ENCODE assay signal across 1 cellular context in the genomic region with DNA sequence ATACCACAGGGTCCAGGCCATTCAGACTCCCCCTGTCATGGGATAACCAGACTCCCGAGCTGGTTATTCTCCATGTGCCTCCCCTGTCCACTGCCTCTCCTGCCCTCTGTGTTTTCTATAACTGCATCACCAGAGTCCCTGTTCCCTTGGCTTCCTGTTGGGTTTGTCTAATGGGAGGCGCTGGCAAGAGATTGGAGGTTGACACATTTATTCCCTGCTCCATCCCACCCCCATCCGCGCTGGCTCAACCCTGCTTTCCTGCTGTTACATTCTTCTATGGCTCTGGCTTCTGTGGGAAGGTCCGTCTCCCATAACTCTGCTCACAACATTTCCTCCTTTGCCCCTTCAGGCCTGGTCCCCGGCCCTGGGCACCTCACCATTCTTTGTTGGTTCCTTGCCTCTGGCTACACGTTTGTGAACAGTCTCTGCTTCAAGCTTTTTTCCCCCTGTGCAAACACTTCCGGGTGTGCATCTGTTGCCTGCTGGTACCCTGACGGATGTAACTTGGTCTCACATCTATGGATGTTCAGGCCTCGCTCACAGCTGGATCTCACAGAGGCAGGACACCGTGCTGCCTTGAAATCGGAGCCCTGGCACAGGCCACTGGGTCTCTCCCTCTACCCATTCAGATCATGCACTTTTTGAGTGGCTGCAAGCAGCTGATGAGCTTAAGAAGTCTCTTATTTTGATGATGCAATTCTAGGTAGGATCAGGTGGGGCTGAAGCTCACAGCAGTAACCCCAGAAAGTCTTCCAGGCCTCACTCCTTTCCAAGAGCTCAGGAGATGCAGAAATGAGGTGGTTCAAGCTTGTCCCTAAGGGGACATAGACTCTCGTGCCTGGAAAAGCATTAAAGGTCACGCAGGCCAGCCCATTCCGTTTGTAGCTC.
TF ChIP-seq lines count a peak whose summit lies in the region.

No MANE protein-coding gene starts in this region.

TF ChIP-seq in GM23338, 12 proteins besides CTCF, POLR2A, EP300 and RAD21 (continued from another document):
- TF ChIP-seq, protein P1, sequence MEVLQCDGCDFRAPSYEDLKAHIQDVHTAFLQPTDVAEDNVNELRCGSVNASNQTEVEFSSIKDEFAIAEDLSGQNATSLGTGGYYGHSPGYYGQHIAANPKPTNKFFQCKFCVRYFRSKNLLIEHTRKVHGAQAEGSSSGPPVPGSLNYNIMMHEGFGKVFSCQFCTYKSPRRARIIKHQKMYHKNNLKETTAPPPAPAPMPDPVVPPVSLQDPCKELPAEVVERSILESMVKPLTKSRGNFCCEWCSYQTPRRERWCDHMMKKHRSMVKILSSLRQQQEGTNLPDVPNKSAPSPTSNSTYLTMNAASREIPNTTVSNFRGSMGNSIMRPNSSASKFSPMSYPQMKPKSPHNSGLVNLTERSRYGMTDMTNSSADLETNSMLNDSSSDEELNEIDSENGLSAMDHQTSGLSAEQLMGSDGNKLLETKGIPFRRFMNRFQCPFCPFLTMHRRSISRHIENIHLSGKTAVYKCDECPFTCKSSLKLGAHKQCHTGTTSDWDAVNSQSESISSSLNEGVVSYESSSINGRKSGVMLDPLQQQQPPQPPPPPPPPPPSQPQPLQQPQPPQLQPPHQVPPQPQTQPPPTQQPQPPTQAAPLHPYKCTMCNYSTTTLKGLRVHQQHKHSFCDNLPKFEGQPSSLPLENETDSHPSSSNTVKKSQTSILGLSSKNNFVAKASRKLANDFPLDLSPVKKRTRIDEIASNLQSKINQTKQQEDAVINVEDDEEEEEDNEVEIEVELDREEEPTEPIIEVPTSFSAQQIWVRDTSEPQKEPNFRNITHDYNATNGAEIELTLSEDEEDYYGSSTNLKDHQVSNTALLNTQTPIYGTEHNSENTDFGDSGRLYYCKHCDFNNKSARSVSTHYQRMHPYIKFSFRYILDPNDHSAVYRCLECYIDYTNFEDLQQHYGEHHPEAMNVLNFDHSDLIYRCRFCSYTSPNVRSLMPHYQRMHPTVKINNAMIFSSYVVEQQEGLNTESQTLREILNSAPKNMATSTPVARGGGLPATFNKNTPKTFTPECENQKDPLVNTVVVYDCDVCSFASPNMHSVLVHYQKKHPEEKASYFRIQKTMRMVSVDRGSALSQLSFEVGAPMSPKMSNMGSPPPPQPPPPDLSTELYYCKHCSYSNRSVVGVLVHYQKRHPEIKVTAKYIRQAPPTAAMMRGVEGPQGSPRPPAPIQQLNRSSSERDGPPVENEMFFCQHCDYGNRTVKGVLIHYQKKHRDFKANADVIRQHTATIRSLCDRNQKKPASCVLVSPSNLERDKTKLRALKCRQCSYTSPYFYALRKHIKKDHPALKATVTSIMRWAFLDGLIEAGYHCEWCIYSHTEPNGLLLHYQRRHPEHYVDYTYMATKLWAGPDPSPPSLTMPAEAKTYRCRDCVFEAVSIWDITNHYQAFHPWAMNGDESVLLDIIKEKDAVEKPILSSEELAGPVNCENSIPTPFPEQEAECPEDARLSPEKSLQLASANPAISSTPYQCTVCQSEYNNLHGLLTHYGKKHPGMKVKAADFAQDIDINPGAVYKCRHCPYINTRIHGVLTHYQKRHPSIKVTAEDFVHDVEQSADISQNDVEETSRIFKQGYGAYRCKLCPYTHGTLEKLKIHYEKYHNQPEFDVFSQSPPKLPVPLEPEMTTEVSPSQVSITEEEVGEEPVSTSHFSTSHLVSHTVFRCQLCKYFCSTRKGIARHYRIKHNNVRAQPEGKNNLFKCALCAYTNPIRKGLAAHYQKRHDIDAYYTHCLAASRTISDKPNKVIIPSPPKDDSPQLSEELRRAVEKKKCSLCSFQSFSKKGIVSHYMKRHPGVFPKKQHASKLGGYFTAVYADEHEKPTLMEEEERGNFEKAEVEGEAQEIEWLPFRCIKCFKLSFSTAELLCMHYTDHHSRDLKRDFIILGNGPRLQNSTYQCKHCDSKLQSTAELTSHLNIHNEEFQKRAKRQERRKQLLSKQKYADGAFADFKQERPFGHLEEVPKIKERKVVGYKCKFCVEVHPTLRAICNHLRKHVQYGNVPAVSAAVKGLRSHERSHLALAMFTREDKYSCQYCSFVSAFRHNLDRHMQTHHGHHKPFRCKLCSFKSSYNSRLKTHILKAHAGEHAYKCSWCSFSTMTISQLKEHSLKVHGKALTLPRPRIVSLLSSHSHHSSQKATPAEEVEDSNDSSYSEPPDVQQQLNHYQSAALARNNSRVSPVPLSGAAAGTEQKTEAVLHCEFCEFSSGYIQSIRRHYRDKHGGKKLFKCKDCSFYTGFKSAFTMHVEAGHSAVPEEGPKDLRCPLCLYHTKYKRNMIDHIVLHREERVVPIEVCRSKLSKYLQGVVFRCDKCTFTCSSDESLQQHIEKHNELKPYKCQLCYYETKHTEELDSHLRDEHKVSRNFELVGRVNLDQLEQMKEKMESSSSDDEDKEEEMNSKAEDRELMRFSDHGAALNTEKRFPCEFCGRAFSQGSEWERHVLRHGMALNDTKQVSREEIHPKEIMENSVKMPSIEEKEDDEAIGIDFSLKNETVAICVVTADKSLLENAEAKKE (CRISPR knock-in tag; IDR thresholded peaks at IDR 0.05): no peak
- TF ChIP-seq, protein P2, sequence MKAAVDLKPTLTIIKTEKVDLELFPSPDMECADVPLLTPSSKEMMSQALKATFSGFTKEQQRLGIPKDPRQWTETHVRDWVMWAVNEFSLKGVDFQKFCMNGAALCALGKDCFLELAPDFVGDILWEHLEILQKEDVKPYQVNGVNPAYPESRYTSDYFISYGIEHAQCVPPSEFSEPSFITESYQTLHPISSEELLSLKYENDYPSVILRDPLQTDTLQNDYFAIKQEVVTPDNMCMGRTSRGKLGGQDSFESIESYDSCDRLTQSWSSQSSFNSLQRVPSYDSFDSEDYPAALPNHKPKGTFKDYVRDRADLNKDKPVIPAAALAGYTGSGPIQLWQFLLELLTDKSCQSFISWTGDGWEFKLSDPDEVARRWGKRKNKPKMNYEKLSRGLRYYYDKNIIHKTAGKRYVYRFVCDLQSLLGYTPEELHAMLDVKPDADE (IDR thresholded peaks at IDR 0.05): no peak
- TF ChIP-seq EZH2 (IDR thresholded peaks at IDR 0.05; ENCODE audit: low read depth, unreplicated experiment) (no peak), POLR2AphosphoS5 (IDR thresholded peaks at IDR 0.05; ENCODE audit: low read depth) (no peak), EZH2phosphoT487 (IDR thresholded peaks at IDR 0.05; ENCODE audit: unreplicated experiment) (no peak), CREB1 (CRISPR knock-in tag; IDR thresholded peaks at IDR 0.05; ENCODE audit: low read depth) (no peak), ZNF331 (CRISPR knock-in tag; IDR thresholded peaks at IDR 0.05; ENCODE audit: low read depth) (no peak), NANOG (IDR thresholded peaks at IDR 0.05; ENCODE audit: borderline replicate concordance) (no peak), STAT1 (IDR thresholded peaks at IDR 0.05; ENCODE audit: unreplicated experiment) (no peak), ZNF114 (CRISPR knock-in tag; IDR thresholded peaks at IDR 0.05) (no peak)
- TF ChIP-seq, protein P3, sequence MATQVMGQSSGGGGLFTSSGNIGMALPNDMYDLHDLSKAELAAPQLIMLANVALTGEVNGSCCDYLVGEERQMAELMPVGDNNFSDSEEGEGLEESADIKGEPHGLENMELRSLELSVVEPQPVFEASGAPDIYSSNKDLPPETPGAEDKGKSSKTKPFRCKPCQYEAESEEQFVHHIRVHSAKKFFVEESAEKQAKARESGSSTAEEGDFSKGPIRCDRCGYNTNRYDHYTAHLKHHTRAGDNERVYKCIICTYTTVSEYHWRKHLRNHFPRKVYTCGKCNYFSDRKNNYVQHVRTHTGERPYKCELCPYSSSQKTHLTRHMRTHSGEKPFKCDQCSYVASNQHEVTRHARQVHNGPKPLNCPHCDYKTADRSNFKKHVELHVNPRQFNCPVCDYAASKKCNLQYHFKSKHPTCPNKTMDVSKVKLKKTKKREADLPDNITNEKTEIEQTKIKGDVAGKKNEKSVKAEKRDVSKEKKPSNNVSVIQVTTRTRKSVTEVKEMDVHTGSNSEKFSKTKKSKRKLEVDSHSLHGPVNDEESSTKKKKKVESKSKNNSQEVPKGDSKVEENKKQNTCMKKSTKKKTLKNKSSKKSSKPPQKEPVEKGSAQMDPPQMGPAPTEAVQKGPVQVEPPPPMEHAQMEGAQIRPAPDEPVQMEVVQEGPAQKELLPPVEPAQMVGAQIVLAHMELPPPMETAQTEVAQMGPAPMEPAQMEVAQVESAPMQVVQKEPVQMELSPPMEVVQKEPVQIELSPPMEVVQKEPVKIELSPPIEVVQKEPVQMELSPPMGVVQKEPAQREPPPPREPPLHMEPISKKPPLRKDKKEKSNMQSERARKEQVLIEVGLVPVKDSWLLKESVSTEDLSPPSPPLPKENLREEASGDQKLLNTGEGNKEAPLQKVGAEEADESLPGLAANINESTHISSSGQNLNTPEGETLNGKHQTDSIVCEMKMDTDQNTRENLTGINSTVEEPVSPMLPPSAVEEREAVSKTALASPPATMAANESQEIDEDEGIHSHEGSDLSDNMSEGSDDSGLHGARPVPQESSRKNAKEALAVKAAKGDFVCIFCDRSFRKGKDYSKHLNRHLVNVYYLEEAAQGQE (IDR thresholded peaks at IDR 0.05; ENCODE audit: unreplicated experiment): no peak
